ENCODE assay signal across 8 cellular contexts in the genomic region with DNA sequence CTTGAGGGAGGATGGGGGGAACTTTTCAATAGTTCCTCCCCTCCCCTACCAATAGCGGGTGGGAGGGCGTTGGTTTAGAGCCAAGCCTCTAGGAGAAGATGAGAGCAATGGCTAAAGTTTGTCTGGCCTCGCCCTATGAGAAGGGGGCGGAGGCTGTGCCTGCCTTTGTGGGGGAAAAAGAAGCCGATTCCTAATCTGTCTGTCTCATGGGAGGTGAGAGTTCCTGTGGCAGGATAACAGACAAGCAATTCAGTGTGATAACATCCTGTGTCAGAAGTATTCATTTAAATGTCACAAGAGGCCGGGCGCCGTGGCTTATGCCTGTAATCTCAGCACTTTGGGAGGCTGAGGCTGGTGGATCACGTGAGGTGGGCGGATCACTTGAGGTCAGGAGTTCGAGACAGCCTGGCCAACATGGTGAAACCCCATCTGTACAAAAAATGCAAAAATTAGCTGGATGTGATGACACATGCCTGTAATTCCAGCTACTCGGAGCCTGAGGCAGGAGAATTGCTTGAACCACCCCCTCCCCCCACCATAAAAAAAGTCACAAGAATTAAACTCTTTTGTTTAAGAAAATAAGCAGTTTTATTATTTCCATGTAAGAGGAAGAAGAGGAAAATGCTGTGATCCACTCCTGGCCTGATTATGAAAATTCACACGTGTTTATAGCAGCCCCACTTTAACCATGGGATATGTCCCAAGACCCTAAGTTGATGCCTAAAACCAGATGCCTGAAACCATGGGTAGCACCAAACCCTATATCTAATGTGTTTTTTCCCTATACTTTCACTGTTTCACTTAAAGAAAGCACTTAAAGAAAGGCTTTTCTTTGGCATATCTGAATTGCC. TPM values are rescaled to one million over a fixed set of nuclear protein-coding genes. Genes with fewer than 3 reads are reported as not detected.
A peak's percentile ranks its signal among the peaks of the same experiment; 100 is the strongest.
DNase-seq lines count a peak whose midpoint lies in the region; ATAC-seq, FAIRE-seq and TF ChIP-seq lines count a peak whose summit lies in the region.

No MANE protein-coding gene starts in this region.

- H3K4me3 ChIP-seq in astrocyte (ENCODE audit: insufficient read depth, low read depth, low read length), result peak overlapping the region; percentile 89

- peak overlapping the region; percentile 95 for H3K9ac ChIP-seq in astrocyte (ENCODE audit: low read length)

- H3K27me3 ChIP-seq in astrocyte (ENCODE audit: insufficient read depth, low read length), result no peaks in the 10 kb centered on the region

- H3K9me3 Mint-ChIP-seq in astrocyte (ENCODE audit: unreplicated experiment), result no peaks in the 10 kb centered on the region

- H3K27ac Mint-ChIP-seq in astrocyte (ENCODE audit: unreplicated experiment), result peak overlapping the region; percentile 99

- peak overlapping the region; percentile 91 for H3K27ac ChIP-seq in astrocyte (ENCODE audit: low read depth, low read length)

- no peak for TF ChIP-seq CTCF in astrocyte (IDR thresholded peaks at IDR 0.05; ENCODE audit: insufficient read depth, low read depth, low read length)

- peaks cover 28% of the 10 kb centered on the region for H4K20me1 ChIP-seq in astrocyte (ENCODE audit: insufficient read depth, low read length)

- peak; percentile 60 for ATAC-seq in HG03196 (IDR thresholded peaks at IDR 0.05; ENCODE audit: unreplicated experiment)

- H3K36me3 ChIP-seq in astrocyte (ENCODE audit: insufficient read depth, low read length), result peaks cover 2% of the 10 kb centered on the region

- no peaks in the 10 kb centered on the region for H3K27me3 Mint-ChIP-seq in astrocyte (ENCODE audit: low read depth, unreplicated experiment)

- peak; percentile 33 for DNase-seq in GM12892 (ENCODE audit: insufficient read length)
- DNase-seq in T-helper 2 cell, result peak; percentile 20 to 97 (median 83)
- peak; percentile 57 for DNase-seq in astrocyte (ENCODE audit: low read depth)
- DNase-seq in iris pigment epithelial cell (ENCODE audit: low read depth), result peak; percentile 91
- peak; percentile 36 to 56 for DNase-seq in stimulated activated CD4-positive, alpha-beta T cell treated with anti-CD3 and anti-CD28 coated beads, Interleukin-1b, Interleukin-23, amount 100 ng/mL, for 1 hour (ENCODE audit: low read depth in 2 of 2)
- DNase-seq in NCI-H128 (lab: John Stamatoyannopoulos, UW; ENCODE audit: unreplicated experiment), result no peak
- no peak for DNase-seq in COR-L47 (lab: John Stamatoyannopoulos, UW)

- TF ChIP-seq POLR2A in GM12892 (IDR thresholded peaks at IDR 0.05; ENCODE audit: low read depth, low read length), result peak; percentile 33; the same call in 1 of the 2 replicates

- H3K9me3 ChIP-seq in astrocyte (ENCODE audit: insufficient read depth, low read depth, low read length), result no peaks in the 10 kb centered on the region

- H3K4me2 ChIP-seq in astrocyte (ENCODE audit: low read length), result peak overlapping the region; percentile 93

- peaks cover 15% of the 10 kb centered on the region for H3K36me3 Mint-ChIP-seq in astrocyte (ENCODE audit: low read depth, unreplicated experiment)

- peaks cover 18% of the 10 kb centered on the region for H3K4me1 ChIP-seq in astrocyte (ENCODE audit: insufficient read depth, low read length)

- no peak overlapping the region for H2AFZ ChIP-seq in astrocyte (ENCODE audit: low read depth, low read length)

- H3K4me3 Mint-ChIP-seq in astrocyte (ENCODE audit: unreplicated experiment), result peak overlapping the region; percentile 90

- H3K79me2 ChIP-seq in astrocyte (ENCODE audit: insufficient read depth, low read length), result peaks cover 38% of the 10 kb centered on the region

- FAIRE-seq in GM12892 (lab: Jason Lieb, UNC) (peak; percentile 92), astrocyte (lab: Jason Lieb, UNC) (peak; percentile 20)

- peaks cover 30% of the 10 kb centered on the region for H3K4me1 Mint-ChIP-seq in astrocyte (ENCODE audit: low read depth, unreplicated experiment)

RNA-seq across cellular contexts. Expression of gene SLFN5, which starts 1.7 kb away (rescaled TPM):
- 11.6 TPM for polyA plus RNA-seq in GM12892 (2012; ENCODE audit: missing spikeins)
- total RNA-seq in astrocyte, result 108 and 120 TPM in 2 replicates

RNA-seq across cellular contexts. Expression of gene SLC35G3, which starts 50.4 kb away (rescaled TPM):
- not detected for polyA plus RNA-seq in GM12892 (2012; ENCODE audit: missing spikeins)
- total RNA-seq in astrocyte, result not detected in 2 replicates

Comparison
In these comparisons a context has a peak if more than half of its experiments do, and no peak if none do; other contexts are left out.
1. DNase-seq: peak in GM12892 (single experiment), T-helper 2 cell (5 of 5), astrocyte (single experiment), iris pigment epithelial cell (single experiment) and stimulated activated CD4-positive, alpha-beta T cell treated with anti-CD3 and anti-CD28 coated beads, Interleukin-1b, Interleukin-23, amount 100 ng/mL, for 1 hour (2 of 2); none in NCI-H128 (single experiment) and COR-L47 (single experiment).